In the genomic region with DNA sequence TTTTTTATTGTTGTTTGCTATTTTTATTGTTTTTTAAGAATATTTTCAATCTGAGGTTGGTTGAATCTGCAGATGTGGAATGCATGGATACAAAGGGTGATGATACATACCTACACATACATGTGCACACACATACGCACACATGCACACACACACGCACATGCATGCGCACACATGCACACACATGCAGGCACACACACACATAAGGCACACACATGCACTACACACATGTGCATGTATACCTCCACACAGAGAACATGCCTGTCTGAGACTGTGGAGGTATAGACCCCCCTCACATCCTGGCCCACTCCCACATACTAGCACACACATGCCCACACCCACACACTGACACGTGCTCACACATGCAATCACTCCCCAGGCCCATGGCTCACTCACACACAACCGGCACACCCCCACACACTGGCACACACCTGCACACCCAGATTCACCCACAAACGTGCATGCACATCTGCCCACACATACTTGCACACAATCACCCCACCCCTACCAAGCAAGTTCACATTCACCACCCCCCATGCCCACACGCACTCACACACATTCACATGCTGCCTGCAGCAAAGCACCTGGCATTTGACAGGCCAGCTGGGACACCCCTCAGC, we compare ENCODE assay signal across 27 cellular contexts.
"Had no signal": no experiment of that assay in that cellular context is flagged by ENCODE, and none has a peak within 500 bp of the region (broad histone marks: within the 10 kb centered on the region; RNA-seq: fewer than 3 reads in every experiment).

No MANE protein-coding gene starts in this region.

- H3K4me3 Mint-ChIP-seq: activated T-helper 17 cell treated with anti-CD3 and anti-CD28 coated beads, Interleukin-2, amount 50 U/mL, for 72 hours; effector memory CD8-positive, alpha-beta T cell; immature natural killer cell; natural killer cell; T-helper 17 cell had no signal

- H3K9me3 ChIP-seq: esophagus muscularis mucosa, left lung, sigmoid colon, thoracic aorta, upper lobe of right lung had no signal

- H3K27ac ChIP-seq: brain microvascular endothelial cell, esophagus muscularis mucosa, hepatocyte, left lung, sigmoid colon, thoracic aorta, upper lobe of right lung had no signal

- DNase-seq: activated CD4-positive, alpha-beta T cell treated with anti-CD3 and anti-CD28 coated beads for 4 hours; activated CD4-positive, alpha-beta T cell treated with anti-CD3 and anti-CD28 coated beads, Interleukin-2, amount 50 U/mL, for 48 hours; activated CD4-positive, CD25-positive, alpha-beta regulatory T cell; activated T-cell treated with anti-CD3 and anti-CD28 coated beads, Interleukin-2, amount 50 U/mL, for 1 hour; aorta; brain microvascular endothelial cell; central memory CD4-positive, alpha-beta T cell; effector memory CD8-positive, alpha-beta T cell; glutamatergic neuron; immature natural killer cell; kidney glomerular epithelial cell; left lung; natural killer cell; sigmoid colon; stimulated activated CD4-positive, alpha-beta T cell treated with anti-CD3 and anti-CD28 coated beads, Interleukin-15, amount 100 ng/mL, for 24 hours; stimulated activated CD4-positive, alpha-beta T cell treated with anti-CD3 and anti-CD28 coated beads, Interleukin-2, amount 100 ng/mL, for 48 hours; stimulated activated naive CD4-positive, alpha-beta T cell treated with Interleukin-2 at 50 U/mL for 16 hours; SW 1271; T-helper 17 cell; upper lobe of right lung had no signal

- H3K36me3 Mint-ChIP-seq: activated naive CD4-positive, alpha-beta T cell treated with anti-CD3 and anti-CD28 coated beads, Interleukin-2, amount 50 U/mL, for 72 hours; immature natural killer cell; natural killer cell had no signal

- H3K9me3 Mint-ChIP-seq: activated naive CD4-positive, alpha-beta T cell treated with anti-CD3 and anti-CD28 coated beads, Interleukin-2, amount 50 U/mL, for 72 hours; activated T-helper 17 cell treated with anti-CD3 and anti-CD28 coated beads, Interleukin-2, amount 50 U/mL, for 72 hours; effector memory CD8-positive, alpha-beta T cell; immature natural killer cell; natural killer cell had no signal

- H3K27ac Mint-ChIP-seq: activated naive CD4-positive, alpha-beta T cell treated with anti-CD3 and anti-CD28 coated beads, Interleukin-2, amount 50 U/mL, for 72 hours; activated T-helper 17 cell treated with anti-CD3 and anti-CD28 coated beads, Interleukin-2, amount 50 U/mL, for 72 hours; immature natural killer cell; natural killer cell; T-helper 17 cell had no signal

- H3K4me3 ChIP-seq: esophagus muscularis mucosa, hepatocyte, left lung, lung, sigmoid colon, smooth muscle cell, thoracic aorta, upper lobe of right lung had no signal

- H3K27me3 ChIP-seq: esophagus muscularis mucosa, hepatocyte, left lung, sigmoid colon, upper lobe of right lung had no signal

- ATAC-seq: activated naive CD4-positive, alpha-beta T cell treated with anti-CD3 and anti-CD28 coated beads, Interleukin-2, amount 50 U/mL, for 72 hours; activated T-helper 17 cell treated with anti-CD3 and anti-CD28 coated beads, Interleukin-2, amount 50 U/mL, for 72 hours; effector memory CD8-positive, alpha-beta T cell; left lung; natural killer cell; T-helper 17 cell; upper lobe of right lung had no signal

- H3K36me3 ChIP-seq: brain microvascular endothelial cell, left lung, sigmoid colon, upper lobe of right lung had no signal

- H3K4me1 ChIP-seq: esophagus muscularis mucosa, left lung, sigmoid colon, upper lobe of right lung had no signal
